In genomic region chr20:24732076-24732475, GRCh38 we compare ENCODE assay signal across 23 cellular contexts.
DNase-seq lines count a peak whose midpoint lies in the region; ATAC-seq, FAIRE-seq and TF ChIP-seq lines count a peak whose summit lies in the region.
"Had no signal": no experiment of that assay in that cellular context is flagged by ENCODE, and none has a peak within 500 bp of the region (broad histone marks: within the 10 kb centered on the region; RNA-seq: fewer than 3 reads in every experiment).

No MANE protein-coding gene starts in this region.

- no peak overlapping the region for H3K4me3 ChIP-seq in OCI-LY3 (ENCODE audit: low read length)
- no peak overlapping the region for H3K4me3 ChIP-seq in WERI-Rb-1 (ENCODE audit: low read depth, low read length)
- H3K4me3 ChIP-seq in HepG2 (replicated peaks in 1 of 3; ENCODE audit: insufficient read depth in 1 of 3, low read depth in 2 of 3, low read length in 3 of 3): no peak overlapping the region
- H3K4me3 ChIP-seq in breast epithelium: no peak overlapping the region

- intact Hi-C loops in HepG2 (cut with micrococcal nuclease; ENCODE audit: unreplicated experiment) (no loop called here), breast epithelium (cut with DNase I; ENCODE audit: low total_unique reads) (no loop called here)

- H3K36me3 ChIP-seq in OCI-LY3 (replicated peaks; ENCODE audit: low read depth, low read length) (no peaks in the 10 kb centered on the region), WERI-Rb-1 (no peaks in the 10 kb centered on the region), HepG2 (replicated peaks in 1 of 2; ENCODE audit: control insufficient read depth in 1 of 2, insufficient read depth in 2 of 2, low read length in 2 of 2) (no peaks in the 10 kb centered on the region), breast epithelium (no peaks in the 10 kb centered on the region)
- H3K36me3 ChIP-seq: BE2C had no signal

- no peak overlapping the region for H3K27ac ChIP-seq in OCI-LY3 (ENCODE audit: low read length)
- no peak overlapping the region for H3K27ac ChIP-seq in WERI-Rb-1
- H3K27ac ChIP-seq in HepG2 (ENCODE audit: extremely low read length, insufficient read depth, low read length): no peak overlapping the region
- H3K27ac ChIP-seq in breast epithelium: no peak overlapping the region

- TF ChIP-seq CTCF in OCI-LY3 (IDR thresholded peaks at IDR 0.05; ENCODE audit: low read depth, low read length) (0 out of 2 replicates have a peak, but pooled peaks have one; percentile 6), WERI-Rb-1 (IDR thresholded peaks at IDR 0.05; ENCODE audit: low read depth, low read length) (0 out of 2 replicates have a peak, but pooled peaks have one; percentile 2), HepG2 (CRISPR knock-in tag; IDR thresholded peaks at IDR 0.05) (no peak), breast epithelium (IDR thresholded peaks at IDR 0.05) (no peak)

- H3K79me2 ChIP-seq in OCI-LY3 (ENCODE audit: low read length) (no peaks in the 10 kb centered on the region), HepG2 (ENCODE audit: insufficient read depth, low read length) (no peaks in the 10 kb centered on the region)

- in situ Hi-C loops in HepG2 (cut with HindIII; ENCODE audit: extremely low pct_ligation_motif_present, low pct_unique_long_range_greater_than_20kb): no loop called here

- H3K9me3 ChIP-seq in OCI-LY3 (ENCODE audit: insufficient read depth, low read length) (no peaks in the 10 kb centered on the region), WERI-Rb-1 (ENCODE audit: severe bottlenecking) (peaks cover 6% of the 10 kb centered on the region), HepG2 (ENCODE audit: low read length) (no peaks in the 10 kb centered on the region), breast epithelium (no peaks in the 10 kb centered on the region)
- H3K9me3 ChIP-seq: BE2C had no signal

- H3K4me1 ChIP-seq in OCI-LY3 (ENCODE audit: low read length) (no peaks in the 10 kb centered on the region), HepG2 (ENCODE audit: insufficient read depth, low read length) (no peaks in the 10 kb centered on the region), breast epithelium (no peaks in the 10 kb centered on the region)
- H3K4me1 ChIP-seq: BE2C had no signal

- H3K4me2 ChIP-seq in OCI-LY3 (ENCODE audit: low read length): no peak overlapping the region
- H3K4me2 ChIP-seq in HepG2 (ENCODE audit: low read depth, low read length): no peak overlapping the region

- H3K9ac ChIP-seq in OCI-LY3 (ENCODE audit: low read length): no peak overlapping the region
- H3K9ac ChIP-seq in HepG2 (ENCODE audit: insufficient read depth, low read depth, low read length): no peak overlapping the region

- DNase-seq in WERI-Rb-1 (no peak), HepG2 (ENCODE audit: low spot score) (no peak), breast epithelium (ENCODE audit: low spot score in 2 of 2) (no peak), GF-D8 (lab: John Stamatoyannopoulos, UW) (no peak)
- DNase-seq: ACHN; BE2C; C1 segment of cervical spinal cord; CD4-positive, CD25-positive, alpha-beta regulatory T cell; CD8-positive, alpha-beta memory T cell; COR-L47; DMS 273 treated with DMSO at 0.1 percent for 48 hours; DMS53; DND-41; EL; GOT3; H7; HFFc6 had no signal

- TF ChIP-seq RAD21 in HepG2 (CRISPR knock-in tag; IDR thresholded peaks at IDR 0.05): no peak

- BruUV-seq in HepG2 (replicated peaks; lab: Mats Ljungman, UMichigan): no TSS peak

- POLR2A ChIA-PET in HepG2 (lab: Yijun Ruan, JAX): no interaction called here

- H3K27me3 ChIP-seq in OCI-LY3 (ENCODE audit: low read depth, low read length) (peaks cover 4% of the 10 kb centered on the region; the same call in 1 of the 2 replicates), WERI-Rb-1 (ENCODE audit: insufficient read depth, low read depth, severe bottlenecking) (no peaks in the 10 kb centered on the region), HepG2 (ENCODE audit: control insufficient read depth in 1 of 2, insufficient read depth in 2 of 2, low read length in 2 of 2) (peaks cover 2 to 29% of the 10 kb centered on the region in 2 experiments; a peak in 4 of 5 replicates), breast epithelium (no peaks in the 10 kb centered on the region)
- H3K27me3 ChIP-seq: BE2C had no signal

- FAIRE-seq in HepG2 (lab: Jason Lieb, UNC): no peak
- FAIRE-seq: A204.1, GM12891, HTR-8/SVneo had no signal

- no peak for TF ChIP-seq EP300 in HepG2 (IDR thresholded peaks at IDR 0.05; ENCODE audit: low read depth in 2 of 2, low read length in 2 of 2)
- TF ChIP-seq EP300 in HepG2 (CRISPR knock-in tag; IDR thresholded peaks at IDR 0.05; ENCODE audit: borderline replicate concordance): no peak

- CTCF ChIA-PET in HepG2 (lab: Yijun Ruan, JAX; ENCODE audit: low intra/inter-chr PET ratio, low total read pairs): no interaction called here

- peak; percentile 32; the same call in 2 of the 3 replicates for ATAC-seq in HepG2
- no peak for ATAC-seq in HG03457 (IDR thresholded peaks at IDR 0.05; ENCODE audit: unreplicated experiment)
- ATAC-seq: HCT116 had no signal

- 1% methylated on average over 5 of the region's 5 CpGs for WGBS in HepG2 (ENCODE audit: low lambda C conversion rate)

- H2AFZ ChIP-seq in OCI-LY3 (ENCODE audit: low read depth, low read length) (no peak overlapping the region), HepG2 (ENCODE audit: low read length) (no peak overlapping the region)

- H4K20me1 ChIP-seq in OCI-LY3 (ENCODE audit: insufficient read depth, low read length) (no peaks in the 10 kb centered on the region), HepG2 (ENCODE audit: insufficient read depth, low read length) (no peaks in the 10 kb centered on the region)

- TF ChIP-seq POLR2A in HepG2 (IDR thresholded peaks at IDR 0.05; ENCODE audit: insufficient read depth in 1 of 2, low read depth in 2 of 2, low read length in 2 of 2): no peak
- no peak for TF ChIP-seq POLR2A in breast epithelium (IDR thresholded peaks at IDR 0.05)

TF ChIP-seq in HepG2, 621 proteins besides CTCF, POLR2A, EP300 and RAD21 (continues in another document):
- no peak for TF ChIP-seq ZBTB49 (CRISPR knock-in tag; IDR thresholded peaks at IDR 0.05; ENCODE audit: borderline replicate concordance)
- TF ChIP-seq, protein P1, sequence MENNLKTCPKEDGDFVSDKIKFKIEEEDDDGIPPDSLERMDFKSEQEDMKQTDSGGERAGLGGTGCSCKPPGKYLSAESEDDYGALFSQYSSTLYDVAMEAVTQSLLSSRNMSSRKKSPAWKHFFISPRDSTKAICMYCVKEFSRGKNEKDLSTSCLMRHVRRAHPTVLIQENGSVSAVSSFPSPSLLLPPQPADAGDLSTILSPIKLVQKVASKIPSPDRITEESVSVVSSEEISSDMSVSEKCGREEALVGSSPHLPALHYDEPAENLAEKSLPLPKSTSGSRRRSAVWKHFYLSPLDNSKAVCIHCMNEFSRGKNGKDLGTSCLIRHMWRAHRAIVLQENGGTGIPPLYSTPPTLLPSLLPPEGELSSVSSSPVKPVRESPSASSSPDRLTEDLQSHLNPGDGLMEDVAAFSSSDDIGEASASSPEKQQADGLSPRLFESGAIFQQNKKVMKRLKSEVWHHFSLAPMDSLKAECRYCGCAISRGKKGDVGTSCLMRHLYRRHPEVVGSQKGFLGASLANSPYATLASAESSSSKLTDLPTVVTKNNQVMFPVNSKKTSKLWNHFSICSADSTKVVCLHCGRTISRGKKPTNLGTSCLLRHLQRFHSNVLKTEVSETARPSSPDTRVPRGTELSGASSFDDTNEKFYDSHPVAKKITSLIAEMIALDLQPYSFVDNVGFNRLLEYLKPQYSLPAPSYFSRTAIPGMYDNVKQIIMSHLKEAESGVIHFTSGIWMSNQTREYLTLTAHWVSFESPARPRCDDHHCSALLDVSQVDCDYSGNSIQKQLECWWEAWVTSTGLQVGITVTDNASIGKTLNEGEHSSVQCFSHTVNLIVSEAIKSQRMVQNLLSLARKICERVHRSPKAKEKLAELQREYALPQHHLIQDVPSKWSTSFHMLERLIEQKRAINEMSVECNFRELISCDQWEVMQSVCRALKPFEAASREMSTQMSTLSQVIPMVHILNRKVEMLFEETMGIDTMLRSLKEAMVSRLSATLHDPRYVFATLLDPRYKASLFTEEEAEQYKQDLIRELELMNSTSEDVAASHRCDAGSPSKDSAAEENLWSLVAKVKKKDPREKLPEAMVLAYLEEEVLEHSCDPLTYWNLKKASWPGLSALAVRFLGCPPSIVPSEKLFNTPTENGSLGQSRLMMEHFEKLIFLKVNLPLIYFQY (CRISPR knock-in tag; IDR thresholded peaks at IDR 0.05; ENCODE audit: borderline replicate concordance): no peak
- TF ChIP-seq TSC22D2 (CRISPR knock-in tag; IDR thresholded peaks at IDR 0.05; ENCODE audit: borderline replicate concordance): no peak
- no peak for TF ChIP-seq ATF7 (IDR thresholded peaks at IDR 0.05)
- TF ChIP-seq ATF7 (CRISPR knock-in tag; IDR thresholded peaks at IDR 0.05): no peak
- TF ChIP-seq POGZ (CRISPR knock-in tag; IDR thresholded peaks at IDR 0.05): no peak
- no peak for TF ChIP-seq ZNF230 (CRISPR knock-in tag; IDR thresholded peaks at IDR 0.05)
- TF ChIP-seq SATB2 (CRISPR knock-in tag; IDR thresholded peaks at IDR 0.05): no peak

Comparison
In these comparisons a context has a peak if more than half of its experiments do, and no peak if none do; other contexts are left out.
1. CTCF ChIP-seq: peak in OCI-LY3 (single experiment) and WERI-Rb-1 (single experiment); none in HepG2 (single experiment) and breast epithelium (0 of 3).